ENCODE assay signal across 16 cellular contexts in genomic region chr11:74220376-74220775, GRCh38.
"Had no signal": no experiment of that assay in that cellular context is flagged by ENCODE, and none has a peak within 500 bp of the region (broad histone marks: within the 10 kb centered on the region; RNA-seq: fewer than 3 reads in every experiment).

No MANE protein-coding gene starts in this region.

- H3K4me3 Mint-ChIP-seq: activated CD8-positive, alpha-beta T cell treated with anti-CD3 and anti-CD28 coated beads, Interleukin-2, amount 10 ng/mL, durations not matched to agents 7 days and 5 days; activated naive CD8-positive, alpha-beta T cell treated with anti-CD3 and anti-CD28 coated beads, Interleukin-2, amount 50 U/mL, for 24 hours; activated T-helper 1 cell treated with anti-CD3 and anti-CD28 coated beads, Interleukin-12 subunit alpha, Interleukin-12 subunit beta, Interleukin-2, Interleukin-4 antibody, amounts not matched to agents 30 ng/mL and 10 ng/mL and 1 ng/mL, durations not matched to agents 14 hours and 24 hours and 36 hours; central memory CD8-positive, alpha-beta T cell; effector memory CD8-positive, alpha-beta T cell; nephron progenitor cell; WTC11 had no signal

- FAIRE-seq: islet of Langerhans had no signal

- H3K27me3 Mint-ChIP-seq: activated naive CD8-positive, alpha-beta T cell treated with anti-CD3 and anti-CD28 coated beads, Interleukin-2, amount 50 U/mL, for 24 hours; central memory CD8-positive, alpha-beta T cell; effector memory CD8-positive, alpha-beta T cell had no signal

- H3K4me1 Mint-ChIP-seq: activated naive CD8-positive, alpha-beta T cell treated with anti-CD3 and anti-CD28 coated beads, Interleukin-2, amount 50 U/mL, for 24 hours; central memory CD8-positive, alpha-beta T cell; nephron progenitor cell had no signal

- DNase-seq: activated CD4-positive, alpha-beta T cell treated with anti-CD3 and anti-CD28 coated beads for 48 hours; activated CD8-positive, alpha-beta memory T cell treated with anti-CD3 and anti-CD28 coated beads, Interleukin-2, amount 50 U/mL, for 48 hours; activated CD8-positive, alpha-beta T cell treated with anti-CD3 and anti-CD28 coated beads, Interleukin-2, amount 10 ng/mL, durations not matched to agents 7 days and 5 days; activated naive CD4-positive, alpha-beta T cell; activated naive CD8-positive, alpha-beta T cell treated with anti-CD3 and anti-CD28 coated beads, Interleukin-2, amount 50 U/mL, for 24 hours; effector memory CD8-positive, alpha-beta T cell; glutamatergic neuron; nephron progenitor cell; stimulated activated CD4-positive, alpha-beta T cell treated with anti-CD3 and anti-CD28 coated beads, Interleukin-15, amount 100 ng/mL, for 24 hours; stimulated activated CD4-positive, alpha-beta T cell treated with anti-CD3 and anti-CD28 coated beads, Interleukin-4, amount 100 ng/mL, for 24 hours; T-helper 1 cell had no signal

- H3K27ac Mint-ChIP-seq: activated CD8-positive, alpha-beta T cell treated with anti-CD3 and anti-CD28 coated beads, Interleukin-2, amount 10 ng/mL, durations not matched to agents 7 days and 5 days; activated naive CD8-positive, alpha-beta T cell treated with anti-CD3 and anti-CD28 coated beads, Interleukin-2, amount 50 U/mL, for 24 hours; activated T-helper 1 cell treated with anti-CD3 and anti-CD28 coated beads, Interleukin-12 subunit alpha, Interleukin-12 subunit beta, Interleukin-2, Interleukin-4 antibody, amounts not matched to agents 30 ng/mL and 10 ng/mL and 1 ng/mL, durations not matched to agents 14 hours and 24 hours and 36 hours; effector memory CD8-positive, alpha-beta T cell; nephron progenitor cell; WTC11 had no signal

- ATAC-seq: activated CD8-positive, alpha-beta T cell treated with anti-CD3 and anti-CD28 coated beads, Interleukin-2, amount 10 ng/mL, durations not matched to agents 7 days and 5 days; activated naive CD8-positive, alpha-beta T cell treated with anti-CD3 and anti-CD28 coated beads, Interleukin-2, amount 50 U/mL, for 24 hours; effector memory CD8-positive, alpha-beta T cell; left lobe of liver; WTC11 had no signal
